In genomic region chrX:20141281-20142220, GRCh38 we compare ENCODE assay signal across 1 cellular context.
A peak's percentile ranks its signal among the peaks of the same experiment; 100 is the strongest.
TF ChIP-seq lines count a peak whose summit lies in the region.

Gene EIF1AX (minus strand): TSS chrX:20141838. CDS start chrX:20141640, 198 bp downstream.

TF ChIP-seq in H1, 55 proteins besides CTCF, POLR2A, EP300 and RAD21 (continued from another document):
- TF ChIP-seq GABPA (IDR thresholded peaks at IDR 0.05; ENCODE audit: borderline replicate concordance, insufficient read depth, low read length) (no peak), CREB1 (IDR thresholded peaks at IDR 0.05) (peak; percentile 91), SP1 (IDR thresholded peaks at IDR 0.05; ENCODE audit: low read depth, low read length) (0 out of 2 replicates have a peak, but pooled peaks have one; percentile 18), TBP (IDR thresholded peaks at IDR 0.05; ENCODE audit: low read depth, low read length) (peak; percentile 81), NRF1 (IDR thresholded peaks at IDR 0.05; ENCODE audit: low read depth, low read length) (peak; percentile 21; the same call in 1 of the 2 replicates), ASH2L (IDR thresholded peaks at IDR 0.05; ENCODE audit: low read length) (peak; percentile 20), SIN3A (conservative IDR thresholded peaks at IDR 0.05 in 1 of 2, IDR thresholded peaks at IDR 0.05 in 1 of 2; ENCODE audit: low read depth in 1 of 2, low read length in 2 of 2) (peak in 1 of 2 experiments; percentile 21; a peak in 1 of 4 replicates), TAF7 (optimal IDR thresholded peaks at IDR 0.05; ENCODE audit: borderline replicate concordance, low read depth, low read length) (peak; percentile 43), JUN (IDR thresholded peaks at IDR 0.05; ENCODE audit: low read depth, low read length) (no peak), POLR2AphosphoS5 (IDR thresholded peaks at IDR 0.05; ENCODE audit: low read depth, low read length) (peak; percentile 82), TAF1 (IDR thresholded peaks at IDR 0.05; ENCODE audit: low read depth, low read length) (peak; percentile 92)
